9 cellular contexts compared by ENCODE assay signal in genomic region chr2:90069290-90069894, GRCh38.
A peak's percentile ranks its signal among the peaks of the same experiment; 100 is the strongest.
DNase-seq lines count a peak whose midpoint lies in the region; ATAC-seq and TF ChIP-seq lines count a peak whose summit lies in the region.
"Had no signal": no experiment of that assay in that cellular context is flagged by ENCODE, and none has a peak within 500 bp of the region (broad histone marks: within the 10 kb centered on the region; RNA-seq: fewer than 3 reads in every experiment).

No MANE protein-coding gene starts in this region.

- no peaks in the 10 kb centered on the region for H3K27me3 ChIP-seq in lower lobe of right lung (ENCODE audit: low read depth)

- no peaks in the 10 kb centered on the region for H3K27me3 Mint-ChIP-seq in activated naive CD8-positive, alpha-beta T cell treated with anti-CD3 and anti-CD28 coated beads, Interleukin-2, amount 10 ng/mL, durations not matched to agents 7 days and 5 days

- no peaks in the 10 kb centered on the region for H3K36me3 Mint-ChIP-seq in activated naive CD8-positive, alpha-beta T cell treated with anti-CD3 and anti-CD28 coated beads, Interleukin-2, amount 10 ng/mL, durations not matched to agents 7 days and 5 days
- H3K36me3 Mint-ChIP-seq: memory B cell had no signal

- peak; percentile 59 for TF ChIP-seq CTCF in lower lobe of right lung (IDR thresholded peaks at IDR 0.05)

- no peaks in the 10 kb centered on the region for H3K9me3 Mint-ChIP-seq in activated naive CD8-positive, alpha-beta T cell treated with anti-CD3 and anti-CD28 coated beads, Interleukin-2, amount 10 ng/mL, durations not matched to agents 7 days and 5 days
- H3K9me3 Mint-ChIP-seq: memory B cell had no signal

- H3K4me3 ChIP-seq in lower lobe of right lung, result no peak overlapping the region

- no peaks in the 10 kb centered on the region for H3K4me1 ChIP-seq in lower lobe of right lung

- no peak overlapping the region for H3K4me3 Mint-ChIP-seq in activated naive CD8-positive, alpha-beta T cell treated with anti-CD3 and anti-CD28 coated beads, Interleukin-2, amount 10 ng/mL, durations not matched to agents 7 days and 5 days
- H3K4me3 Mint-ChIP-seq: memory B cell had no signal

- DNase-seq in Caki2 (ENCODE audit: low read depth) (peak; percentile 42), HUDEP-2 (lab: John Stamatoyannopoulos, UW; ENCODE audit: unreplicated experiment in 76 of 76) (peak in 40 of 76 experiments; percentile 0 to 59 (median 14)), lower lobe of right lung (peak; percentile 58), T-helper 9 cell (no peak), NCI-H1092 treated with DMSO at 0.1 percent for 48 hours (lab: John Stamatoyannopoulos, UW) (no peak), DMS79 treated with DMSO at 0.1 percent for 48 hours (lab: John Stamatoyannopoulos, UW) (no peak)
- DNase-seq in activated naive CD8-positive, alpha-beta T cell treated with anti-CD3 and anti-CD28 coated beads, Interleukin-2, amount 10 ng/mL, durations not matched to agents 7 days and 5 days, result peak; percentile 24

- H3K27ac ChIP-seq in lower lobe of right lung, result no peak overlapping the region

- H3K4me1 Mint-ChIP-seq in activated naive CD8-positive, alpha-beta T cell treated with anti-CD3 and anti-CD28 coated beads, Interleukin-2, amount 10 ng/mL, durations not matched to agents 7 days and 5 days, result no peaks in the 10 kb centered on the region
- H3K4me1 Mint-ChIP-seq: memory B cell had no signal

- H3K27ac Mint-ChIP-seq in activated naive CD8-positive, alpha-beta T cell treated with anti-CD3 and anti-CD28 coated beads, Interleukin-2, amount 10 ng/mL, durations not matched to agents 7 days and 5 days, result no peak overlapping the region
- H3K27ac Mint-ChIP-seq: memory B cell had no signal

- no peaks in the 10 kb centered on the region for H3K36me3 ChIP-seq in lower lobe of right lung

- no peaks in the 10 kb centered on the region for H3K9me3 ChIP-seq in lower lobe of right lung

- in situ Hi-C loops in Caki2 (cut with HindIII; ENCODE audit: low pct_unique_long_range_greater_than_20kb, low sequenced_read_pairs), result no loop called here

- POLR2A ChIA-PET in activated naive CD8-positive, alpha-beta T cell treated with anti-CD3 and anti-CD28 coated beads, Interleukin-2, amount 10 ng/mL, durations not matched to agents 7 days and 5 days (lab: Charles Lee), result no interaction called here

- intact Hi-C loops in lower lobe of right lung (cut with DNase I), result no loop called here

- ATAC-seq in GM18868 (IDR thresholded peaks at IDR 0.05; ENCODE audit: unreplicated experiment), result peak; percentile 67
- ATAC-seq in activated naive CD8-positive, alpha-beta T cell treated with anti-CD3 and anti-CD28 coated beads, Interleukin-2, amount 10 ng/mL, durations not matched to agents 7 days and 5 days (ENCODE audit: low read depth), result no peak
- ATAC-seq in lower lobe of right lung, result peak in 1 of 2 donors; percentile 86

Comparison
In these comparisons a context has a peak if more than half of its experiments do, and no peak if none do; other contexts are left out.
1. DNase-seq: peak in Caki2 (single experiment), HUDEP-2 (40 of 76), activated naive CD8-positive, alpha-beta T cell treated with anti-CD3 and anti-CD28 coated beads, Interleukin-2, amount 10 ng/mL, durations not matched to agents 7 days and 5 days (single experiment) and lower lobe of right lung (single experiment); none in T-helper 9 cell (single experiment), NCI-H1092 treated with DMSO at 0.1 percent for 48 hours (single experiment) and DMS79 treated with DMSO at 0.1 percent for 48 hours (single experiment).